Comparison of ENCODE assay signal across 17 cellular contexts in genomic region chr17:5703736-5704135, GRCh38.
DNase-seq lines count a peak whose midpoint lies in the region; TF ChIP-seq lines count a peak whose summit lies in the region.
"Had no signal": no experiment of that assay in that cellular context is flagged by ENCODE, and none has a peak within 500 bp of the region (broad histone marks: within the 10 kb centered on the region; RNA-seq: fewer than 3 reads in every experiment).

No MANE protein-coding gene starts in this region.

- peak overlapping the region; percentile 22 for H3K56ac ChIP-seq in mesendoderm (ENCODE audit: low read length)

- H3K79me1 ChIP-seq in mesendoderm (ENCODE audit: low read length) (no peaks in the 10 kb centered on the region), mesenchymal stem cell (replicated peaks; ENCODE audit: low read length, poor library complexity, severe bottlenecking) (no peaks in the 10 kb centered on the region)

- no peak overlapping the region for H2AK5ac ChIP-seq in mesendoderm (ENCODE audit: low read length)
- no peak overlapping the region for H2AK5ac ChIP-seq in mesenchymal stem cell (ENCODE audit: low read length, severe bottlenecking)

- no peak overlapping the region for H2AFZ ChIP-seq in mesenchymal stem cell (ENCODE audit: low read depth, low read length)
- H2AFZ ChIP-seq: GM23248 had no signal

- H3K4me2 ChIP-seq in mesendoderm (ENCODE audit: low read length): no peak overlapping the region
- no peak overlapping the region for H3K4me2 ChIP-seq in mesenchymal stem cell (ENCODE audit: low read length, poor library complexity, severe bottlenecking)
- H3K4me2 ChIP-seq: BLaER1 had no signal

- no peak overlapping the region for H2BK120ac ChIP-seq in mesendoderm (ENCODE audit: low read depth, low read length)
- no peak overlapping the region for H2BK120ac ChIP-seq in mesenchymal stem cell (ENCODE audit: low read depth, low read length)

- no peak overlapping the region for H3K4me3 ChIP-seq in mesendoderm (ENCODE audit: low read length)
- no peak overlapping the region for H3K4me3 ChIP-seq in mesenchymal stem cell (ENCODE audit: insufficient read depth in 1 of 2, low read depth in 1 of 2, low read length in 2 of 2)
- H3K4me3 ChIP-seq: BLaER1, GM12878, GM23248, HAP-1 had no signal

- no peak overlapping the region for H3K23ac ChIP-seq in mesendoderm (ENCODE audit: low read length)
- no peak overlapping the region for H3K23ac ChIP-seq in mesenchymal stem cell (ENCODE audit: low read length in 2 of 2)

- H3K79me2 ChIP-seq in mesendoderm (ENCODE audit: control insufficient read depth, insufficient read depth, low read length): no peaks in the 10 kb centered on the region

- H3K4me1 ChIP-seq in mesendoderm (ENCODE audit: control insufficient read depth, low read depth, low read length) (peaks cover 9% of the 10 kb centered on the region), mesenchymal stem cell (ENCODE audit: control insufficient read depth, insufficient read depth, low read depth, low read length) (no peaks in the 10 kb centered on the region)
- H3K4me1 ChIP-seq: Caco-2, HAP-1 had no signal

- H2BK12ac ChIP-seq in mesenchymal stem cell (ENCODE audit: low read length in 2 of 2): no peak overlapping the region

- TF ChIP-seq CTCF in type B pancreatic cell (conservative IDR thresholded peaks at IDR 0.05): no peak

- peaks cover 7% of the 10 kb centered on the region for H3K27me3 Mint-ChIP-seq in type B pancreatic cell

- no peak overlapping the region for H3K4me3 Mint-ChIP-seq in type B pancreatic cell
- H3K4me3 Mint-ChIP-seq: CD8-positive, alpha-beta memory T cell; HFFc6 had no signal

- H4K5ac ChIP-seq in mesendoderm (ENCODE audit: low read length): no peak overlapping the region

- H3K9me3 ChIP-seq in mesenchymal stem cell (ENCODE audit: control insufficient read depth, low read length): peaks cover 18% of the 10 kb centered on the region
- H3K9me3 ChIP-seq: BLaER1, Caco-2, HAP-1 had no signal

- H3K18ac ChIP-seq in mesendoderm (ENCODE audit: low read length) (no peak overlapping the region), mesenchymal stem cell (ENCODE audit: low read depth in 1 of 2, low read length in 2 of 2) (no peak overlapping the region)

- H3K27ac Mint-ChIP-seq in type B pancreatic cell: no peak overlapping the region
- H3K27ac Mint-ChIP-seq: HFFc6 had no signal

- H3K27ac ChIP-seq in mesendoderm (ENCODE audit: low read depth, low read length): no peak overlapping the region
- no peak overlapping the region for H3K27ac ChIP-seq in mesenchymal stem cell (ENCODE audit: low read length, poor library complexity, severe bottlenecking)
- H3K27ac ChIP-seq: BLaER1, GM23248 had no signal

- peaks cover 10% of the 10 kb centered on the region for H3K4me1 Mint-ChIP-seq in type B pancreatic cell (ENCODE audit: unreplicated experiment)
- H3K4me1 Mint-ChIP-seq: CD8-positive, alpha-beta memory T cell had no signal

- H2BK15ac ChIP-seq in mesendoderm (replicated peaks; ENCODE audit: low read depth) (no peak overlapping the region), mesenchymal stem cell (ENCODE audit: low read depth, poor library complexity, severe bottlenecking) (no peak overlapping the region)

- no peak overlapping the region for H4K91ac ChIP-seq in mesenchymal stem cell (ENCODE audit: low read length)

- H3K36me3 Mint-ChIP-seq in type B pancreatic cell: no peaks in the 10 kb centered on the region
- H3K36me3 Mint-ChIP-seq: CD8-positive, alpha-beta memory T cell had no signal

- no peaks in the 10 kb centered on the region for H3K27me3 ChIP-seq in mesendoderm (ENCODE audit: insufficient read depth, low read length, poor library complexity)
- peaks cover 17 to 34% of the 10 kb centered on the region in 2 experiments for H3K27me3 ChIP-seq in mesenchymal stem cell (ENCODE audit: control insufficient read depth in 1 of 2, insufficient read depth in 1 of 2, low read length in 2 of 2)
- H3K27me3 ChIP-seq: BLaER1 had no signal

- DNase-seq in NCI-H345 (lab: John Stamatoyannopoulos, UW) (peak; percentile 24), NCI-H345 treated with DMSO at 0.1 percent for 48 hours (lab: John Stamatoyannopoulos, UW; ENCODE audit: unreplicated experiment) (no peak), ecto neural progenitor cell (ENCODE audit: low spot score) (peak; percentile 42), mesendoderm (peak; percentile 61), type B pancreatic cell (ENCODE audit: extremely low spot score, unreplicated experiment) (peak; percentile 16), DMS79 (lab: John Stamatoyannopoulos, UW) (no peak), HuH-7.5 (ENCODE audit: low spot score) (no peak), mesenchymal stem cell (no peak)
- DNase-seq: 8988T; AML-193; Caco-2; CD8-positive, alpha-beta memory T cell; GM23248; HFFc6 had no signal

- H3K14ac ChIP-seq in mesenchymal stem cell (ENCODE audit: low read length in 2 of 2): no peak overlapping the region

- no peak overlapping the region for H4K8ac ChIP-seq in mesendoderm (ENCODE audit: low read depth, low read length)
- no peak overlapping the region for H4K8ac ChIP-seq in mesenchymal stem cell (ENCODE audit: low read length)

- no CpG with 5 or more reads among the region's 2 CpGs for WGBS in mesendoderm (ENCODE audit: extremely low coverage, insufficient coverage, low lambda C conversion rate)
- 24% methylated on average over 2 of the region's 2 CpGs for WGBS in mesenchymal stem cell

- no peak overlapping the region for H2BK5ac ChIP-seq in mesendoderm (ENCODE audit: low read length)
- H2BK5ac ChIP-seq in mesenchymal stem cell (ENCODE audit: low read depth, low read length, poor library complexity, severe bottlenecking): no peak overlapping the region

- H3K9ac ChIP-seq in mesendoderm (ENCODE audit: low read length) (no peak overlapping the region), mesenchymal stem cell (ENCODE audit: low read length) (no peak overlapping the region)
- H3K9ac ChIP-seq: BLaER1, GM23248 had no signal

- peaks cover 6% of the 10 kb centered on the region for H3K9me3 Mint-ChIP-seq in type B pancreatic cell

- H3K36me3 ChIP-seq in mesendoderm (ENCODE audit: control insufficient read depth, insufficient read depth, low read length): no peaks in the 10 kb centered on the region
- no peaks in the 10 kb centered on the region for H3K36me3 ChIP-seq in mesenchymal stem cell (ENCODE audit: control insufficient read depth in 1 of 2, insufficient read depth in 2 of 2, low read depth in 1 of 2, low read length in 2 of 2)
- H3K36me3 ChIP-seq: BLaER1, HAP-1 had no signal

- H3K4ac ChIP-seq in mesendoderm (ENCODE audit: low read depth, low read length) (no peak overlapping the region), mesenchymal stem cell (ENCODE audit: low read depth in 1 of 2, low read length in 2 of 2) (no peak overlapping the region)

Comparison
In these comparisons a context has a peak if more than half of its experiments do, and no peak if none do; other contexts are left out.
1. DNase-seq: peak in NCI-H345 (single experiment), ecto neural progenitor cell (single experiment), mesendoderm (single experiment) and type B pancreatic cell (single experiment); none in NCI-H345 treated with DMSO at 0.1 percent for 48 hours (single experiment), DMS79 (single experiment), HuH-7.5 (single experiment) and mesenchymal stem cell (single experiment).